1 cellular context compared by ENCODE assay signal in genomic region chr7:20329389-20330175, GRCh38.
A peak's percentile ranks its signal among the peaks of the same experiment; 100 is the strongest.
TF ChIP-seq lines count a peak whose summit lies in the region.

No MANE protein-coding gene starts in this region.

TF ChIP-seq in HEK293, 187 proteins besides CTCF, POLR2A, EP300 and RAD21 (continued from another document):
- TF ChIP-seq ZBTB11 (tag by site-specific recombination; conservative IDR thresholded peaks at IDR 0.05; ENCODE audit: low read depth) (peak; percentile 31; the same call in 1 of the 2 replicates), BCL11A (tag by site-specific recombination; IDR thresholded peaks at IDR 0.05; ENCODE audit: low read depth) (0 out of 2 replicates have a peak, but pooled peaks have one; percentile 11), IKZF3 (tag by site-specific recombination; IDR thresholded peaks at IDR 0.05) (0 out of 2 replicates have a peak, but pooled peaks have one; percentile 46), ZBTB48 (tag by site-specific recombination; IDR thresholded peaks at IDR 0.05) (no peak), ZBTB20 (tag by site-specific recombination; IDR thresholded peaks at IDR 0.05) (peak; percentile 34; the same call in 1 of the 2 replicates), SP2 (tag by site-specific recombination; IDR thresholded peaks at IDR 0.05) (peak; percentile 27; the same call in 1 of the 2 replicates), ZNF10 (tag by site-specific recombination; IDR thresholded peaks at IDR 0.05) (peak; percentile 69), ZNF610 (tag by site-specific recombination; IDR thresholded peaks at IDR 0.05; ENCODE audit: borderline replicate concordance) (no peak), ZNF561 (tag by site-specific recombination; IDR thresholded peaks at IDR 0.05; ENCODE audit: borderline replicate concordance) (peak; percentile 39; the same call in 1 of the 2 replicates), ZNF146 (tag by site-specific recombination; IDR thresholded peaks at IDR 0.05) (no peak), ZNF335 (tag by site-specific recombination; conservative IDR thresholded peaks at IDR 0.05) (peak; percentile 79)
